In genomic region chr2:113858764-113859163, GRCh38 we compare ENCODE assay signal across 9 cellular contexts. TPM values are rescaled to one million over a fixed set of nuclear protein-coding genes. Genes with fewer than 3 reads are reported as not detected.
DNase-seq lines count a peak whose midpoint lies in the region; FAIRE-seq and TF ChIP-seq lines count a peak whose summit lies in the region.
"Had no signal": no experiment of that assay in that cellular context is flagged by ENCODE, and none has a peak within 500 bp of the region (broad histone marks: within the 10 kb centered on the region; RNA-seq: fewer than 3 reads in every experiment).

No MANE protein-coding gene starts in this region.

- H3K27me3 ChIP-seq in neutrophil, result no peaks in the 10 kb centered on the region
- no peaks in the 10 kb centered on the region for H3K27me3 ChIP-seq in small intestine (ENCODE audit: control insufficient read depth in 2 of 2, insufficient read depth in 2 of 2, low read length in 2 of 2)

- 82 to 91% (median 91%) methylated on average over 5 of the region's 5 CpGs for WGBS in small intestine, 3 donors

- in situ Hi-C loops in Caki2 (cut with HindIII; ENCODE audit: low pct_unique_long_range_greater_than_20kb, low sequenced_read_pairs), result no loop called here

- H3K4me3 ChIP-seq in neutrophil (ENCODE audit: low read depth in 1 of 2, low read length in 1 of 2), result no peak overlapping the region
- no peak overlapping the region for H3K4me3 ChIP-seq in small intestine (ENCODE audit: low read depth in 1 of 2, low read length in 2 of 2)

- H3K4me1 ChIP-seq in neutrophil (ENCODE audit: control insufficient read depth in 1 of 2, insufficient read depth in 1 of 2, low read depth in 1 of 2, low read length in 1 of 2) (peaks cover 28 to 49% of the 10 kb centered on the region in 2 experiments), small intestine (ENCODE audit: control insufficient read depth in 2 of 2, insufficient read depth in 1 of 2, low read depth in 1 of 2, low read length in 1 of 2) (no peaks in the 10 kb centered on the region)

- no peak for FAIRE-seq in small intestine (lab: Jason Lieb, UNC)

- DNase-seq in Caki2 (ENCODE audit: low read depth) (peak; percentile 48), NCI-H460 (ENCODE audit: extremely low read depth, low read depth) (peak; percentile 81), dedifferentiated amniotic fluid mesenchymal stem cell (ENCODE audit: extremely low spot score) (peak; percentile 40), RPMI8226 (no peak), small intestine (no peak), AML-193 (lab: John Stamatoyannopoulos, UW) (no peak), iPS-NIHi11 (ENCODE audit: low spot score) (no peak)
- DNase-seq: effector CD4-positive, alpha-beta T cell had no signal

- H3K9me3 ChIP-seq in neutrophil (no peaks in the 10 kb centered on the region), small intestine (ENCODE audit: control insufficient read depth, low read depth) (no peaks in the 10 kb centered on the region)

- H3K36me3 ChIP-seq in neutrophil (no peaks in the 10 kb centered on the region), small intestine (ENCODE audit: control insufficient read depth in 2 of 2, insufficient read depth in 2 of 2, low read length in 2 of 2) (no peaks in the 10 kb centered on the region)

- TF ChIP-seq CTCF in neutrophil (IDR thresholded peaks at IDR 0.05), result no peak

- H3K27ac ChIP-seq in neutrophil, result peak overlapping the region; percentile 76
- no peak overlapping the region for H3K27ac ChIP-seq in small intestine (ENCODE audit: low read depth in 1 of 2, low read length in 1 of 2)

RNA-seq across cellular contexts. Expression of gene ACTR3, which starts 31.1 kb away (rescaled TPM):
- 381 and 425 TPM in 2 replicates for total RNA-seq in Caki2 (2014; rRNA removed; shearing (Covaris generic); ENCODE audit: low replicate concordance)
- 252 and 261 TPM in 2 replicates for total RNA-seq in NCI-H460 (2014; rRNA removed; shearing (Covaris generic))
- 126 and 173 TPM in 2 replicates for polyA plus RNA-seq in NCI-H460 (2014; cell fraction: nucleus; rRNA removed)
- 10 to 100 TPM; 78.9 to 97.6 (median 93.3) TPM for polyA plus RNA-seq in small intestine

Comparison
In these comparisons a context has a peak if more than half of its experiments do, and no peak if none do; other contexts are left out.
1. DNase-seq: peak in Caki2 (single experiment), NCI-H460 (single experiment) and dedifferentiated amniotic fluid mesenchymal stem cell (single experiment); none in RPMI8226 (single experiment), small intestine (single experiment), AML-193 (0 of 2) and iPS-NIHi11 (single experiment).